Comparison of ENCODE assay signal across 8 cellular contexts in the genomic region with DNA sequence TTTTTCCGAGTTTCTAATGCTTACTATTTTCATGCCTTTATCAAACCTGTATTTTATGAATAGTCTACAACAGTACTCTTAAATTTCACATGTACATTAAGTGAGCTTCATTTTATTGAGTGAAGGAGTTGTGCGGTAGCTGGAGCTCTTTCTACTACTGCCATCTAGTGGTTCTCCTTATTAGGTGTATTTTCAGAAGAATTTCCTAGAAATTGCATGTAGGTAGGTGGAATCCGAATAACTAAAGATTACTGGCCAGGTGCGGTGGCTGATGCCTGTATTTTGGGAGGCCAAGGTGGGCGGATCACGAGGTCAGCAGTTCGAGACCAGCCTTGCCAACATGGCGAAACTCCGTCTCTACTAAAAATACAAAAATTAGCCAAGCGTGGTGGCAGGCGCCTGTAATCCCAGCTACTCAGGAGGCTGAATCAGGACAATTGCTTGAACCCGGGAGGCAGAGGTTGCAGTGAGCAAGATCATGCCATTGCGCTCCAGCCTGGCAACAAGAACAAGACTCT. TPM values are rescaled to one million over a fixed set of nuclear protein-coding genes. Genes with fewer than 3 reads are reported as not detected.
A peak's percentile ranks its signal among the peaks of the same experiment; 100 is the strongest.
DNase-seq lines count a peak whose midpoint lies in the region; ATAC-seq and TF ChIP-seq lines count a peak whose summit lies in the region.

No MANE protein-coding gene starts in this region.

- H3K4me2 ChIP-seq in DND-41 (ENCODE audit: insufficient read depth, low read length) (no peak overlapping the region), mammary epithelial cell (ENCODE audit: insufficient read depth, low read depth, low read length) (no peak overlapping the region)

- H3K9me3 ChIP-seq in DND-41 (ENCODE audit: insufficient read depth, low read length, severe bottlenecking) (no peaks in the 10 kb centered on the region), mammary epithelial cell (replicated peaks; ENCODE audit: insufficient read depth, low read length) (no peaks in the 10 kb centered on the region), tibial nerve (no peaks in the 10 kb centered on the region)

- WGBS in mammary epithelial cell (ENCODE audit: low coverage, missing lambda C conversion rate) = 11% methylated on average over 11 of the region's 13 CpGs
- WGBS in tibial nerve, 2 donors = 30% methylated on average over 13 of the region's 13 CpGs

- DNase-seq in DND-41 = peak; percentile 11
- peak; percentile 60 for DNase-seq in GM20000 (ENCODE audit: low spot score)
- DNase-seq in HuH-7 (ENCODE audit: low spot score) = peak; percentile 46
- DNase-seq in NOMO-1 (lab: John Stamatoyannopoulos, UW; ENCODE audit: unreplicated experiment in 2 of 2) = peak; percentile 38 to 52
- DNase-seq in mammary epithelial cell = peak; percentile 39
- DNase-seq in kidney tubule cell (ENCODE audit: low spot score) = peak; percentile 72
- DNase-seq in tibial nerve (ENCODE audit: low spot score in 2 of 2) = no peak

- H3K4me3 ChIP-seq in DND-41 (ENCODE audit: low read depth in 1 of 2, low read length in 2 of 2) = no peak overlapping the region
- H3K4me3 ChIP-seq in mammary epithelial cell (replicated peaks in 1 of 3; ENCODE audit: insufficient read depth in 1 of 3, low read depth in 2 of 3, low read length in 3 of 3) = no peak overlapping the region
- H3K4me3 ChIP-seq in tibial nerve = no peak overlapping the region

- no peak for TF ChIP-seq POLR2A in tibial nerve (IDR thresholded peaks at IDR 0.05)

- TF ChIP-seq CTCF in DND-41 (IDR thresholded peaks at IDR 0.05; ENCODE audit: borderline replicate concordance, extremely low read depth, low read length, poor library complexity, severe bottlenecking) = peak; percentile 76
- TF ChIP-seq CTCF in GM20000 (IDR thresholded peaks at IDR 0.05; ENCODE audit: extremely low read depth, missing control alignments) = peak; percentile 51
- TF ChIP-seq CTCF in mammary epithelial cell (conservative IDR thresholded peaks at IDR 0.05 in 1 of 2, IDR thresholded peaks at IDR 0.05 in 1 of 2; ENCODE audit: extremely low read depth in 1 of 2, insufficient read depth in 1 of 2, low read depth in 1 of 2, low read length in 2 of 2) = peak; percentile 69 to 70
- TF ChIP-seq CTCF in tibial nerve (IDR thresholded peaks at IDR 0.05) = peak; percentile 60 to 77 (median 70)

- no peaks in the 10 kb centered on the region for H3K36me3 ChIP-seq in DND-41 (ENCODE audit: insufficient read depth, low read length)
- H3K36me3 ChIP-seq in mammary epithelial cell (ENCODE audit: insufficient read depth, low read length) = no peaks in the 10 kb centered on the region
- no peaks in the 10 kb centered on the region for H3K36me3 ChIP-seq in tibial nerve

- dilution Hi-C loops in mammary epithelial cell (cut with HindIII; ENCODE audit: low sequenced_read_pairs) = no loop called here

- BruUV-seq in mammary epithelial cell (replicated peaks; lab: Mats Ljungman, UMichigan) = no TSS peak

- H3K27ac ChIP-seq in DND-41 (ENCODE audit: low read length) (no peak overlapping the region), mammary epithelial cell (ENCODE audit: insufficient read depth, low read depth, low read length) (no peak overlapping the region), tibial nerve (no peak overlapping the region)

- H4K20me1 ChIP-seq in DND-41 (ENCODE audit: insufficient read depth, low read length) (no peaks in the 10 kb centered on the region), mammary epithelial cell (ENCODE audit: insufficient read depth, low read length) (no peaks in the 10 kb centered on the region)

- no peaks in the 10 kb centered on the region for H3K27me3 ChIP-seq in DND-41 (ENCODE audit: insufficient read depth, low read length, poor library complexity)
- no peaks in the 10 kb centered on the region for H3K27me3 ChIP-seq in mammary epithelial cell (ENCODE audit: insufficient read depth, low read length)
- no peaks in the 10 kb centered on the region for H3K27me3 ChIP-seq in tibial nerve

- CTCF ChIA-PET in mammary epithelial cell (lab: Charles Lee; ENCODE audit: low non-redundant PET) = interaction anchor here (0.7 to 1.2 kb wide), 4 partner anchors 131 to 844 kb away, joined by 3 to 24 read pairs (median 8); no protein-coding TSS in a partner anchor

- peak; percentile 76; the same call in 2 of the 3 replicates for ATAC-seq in DND-41 (ENCODE audit: insufficient read depth, low read depth)
- no peak for ATAC-seq in GM19324 (IDR thresholded peaks at IDR 0.05; ENCODE audit: low FRiP score, unreplicated experiment)

- H3K9ac ChIP-seq in DND-41 (ENCODE audit: low read depth, low read length) (no peak overlapping the region), mammary epithelial cell (ENCODE audit: insufficient read depth, low read length) (no peak overlapping the region)

- intact Hi-C loops in mammary epithelial cell (cut with micrococcal nuclease) = loop anchor here (1.0 kb wide), 3 partner anchors 133 to 487 kb away; no protein-coding TSS in a partner anchor

- TF ChIP-seq EP300 in tibial nerve (IDR thresholded peaks at IDR 0.05) = no peak

- H3K4me1 ChIP-seq in DND-41 (ENCODE audit: insufficient read depth, low read length) = no peaks in the 10 kb centered on the region
- no peaks in the 10 kb centered on the region for H3K4me1 ChIP-seq in mammary epithelial cell (ENCODE audit: insufficient read depth, low read length)
- H3K4me1 ChIP-seq in tibial nerve = no peaks in the 10 kb centered on the region

- H2AFZ ChIP-seq in DND-41 (ENCODE audit: low read depth, low read length) = no peak overlapping the region
- no peak overlapping the region for H2AFZ ChIP-seq in mammary epithelial cell (ENCODE audit: low read depth, low read length)

- in situ Hi-C loops in mammary epithelial cell (cut with MboI; ENCODE audit: low sequenced_read_pairs in 2 of 2) = loop anchor here (5.0 to 10.0 kb wide), 3 partner anchors 133 to 450 kb away; no protein-coding TSS in a partner anchor

- H3K79me2 ChIP-seq in DND-41 (ENCODE audit: insufficient read depth, low read length) (no peaks in the 10 kb centered on the region), mammary epithelial cell (ENCODE audit: insufficient read depth, low read length) (no peaks in the 10 kb centered on the region)

RNA-seq across cellular contexts. Expression of a gene that starts 38.3 kb away (rescaled TPM):
- total RNA-seq in mammary epithelial cell = not detected
- not detected for polyA plus RNA-seq in mammary epithelial cell
- polyA minus RNA-seq in mammary epithelial cell = not detected
- total RNA-seq in tibial nerve = not detected

Comparison
In these comparisons a context has a peak if more than half of its experiments do, and no peak if none do; other contexts are left out.
1. DNase-seq: peak in DND-41 (single experiment), GM20000 (single experiment), HuH-7 (single experiment), NOMO-1 (2 of 2), mammary epithelial cell (single experiment) and kidney tubule cell (single experiment); none in tibial nerve (0 of 2).
2. Peak in every context shown above with its lines, with median percentiles within 50 percentile points of each other: CTCF ChIP-seq.